Comparison of ENCODE assay signal across 8 cellular contexts in genomic region chr16:9072806-9073341, GRCh38. TPM values are rescaled to one million over a fixed set of nuclear protein-coding genes. Genes with fewer than 3 reads are reported as not detected.
DNase-seq lines count a peak whose midpoint lies in the region; ATAC-seq, FAIRE-seq and TF ChIP-seq lines count a peak whose summit lies in the region.

No MANE protein-coding gene starts in this region.

- H3K9me3 ChIP-seq in SJSA1 (replicated peaks) = peaks cover 3% of the 10 kb centered on the region; the same call in 1 of the 2 replicates
- H3K9me3 ChIP-seq in naive thymus-derived CD4-positive, alpha-beta T cell (ENCODE audit: control insufficient read depth in 2 of 3, low read length in 3 of 3) = no peaks in the 10 kb centered on the region
- no peaks in the 10 kb centered on the region for H3K9me3 ChIP-seq in aorta (ENCODE audit: control insufficient read depth, low read length)

- no peaks in the 10 kb centered on the region for H3K36me3 ChIP-seq in SJSA1
- H3K36me3 ChIP-seq in naive thymus-derived CD4-positive, alpha-beta T cell (ENCODE audit: control insufficient read depth in 2 of 3, insufficient read depth in 3 of 3, low read length in 3 of 3) = no peaks in the 10 kb centered on the region
- H3K36me3 ChIP-seq in aorta (ENCODE audit: control insufficient read depth in 1 of 2, insufficient read depth in 2 of 2, low read length in 1 of 2) = no peaks in the 10 kb centered on the region

- no peak for TF ChIP-seq CTCF in GM12865 (IDR thresholded peaks at IDR 0.05; ENCODE audit: insufficient read depth, low read depth, low read length, missing control alignments)
- TF ChIP-seq CTCF in fibroblast of villous mesenchyme (IDR thresholded peaks at IDR 0.05; ENCODE audit: insufficient read depth, low read depth, low read length) = no peak

- peaks cover 4 to 28% (median 9%) of the 10 kb centered on the region in 7 donors for H3K4me1 Mint-ChIP-seq in naive thymus-derived CD4-positive, alpha-beta T cell

- no peak for FAIRE-seq in urothelium cell line (lab: Jason Lieb, UNC)

- intact Hi-C loops in naive thymus-derived CD4-positive, alpha-beta T cell (cut with micrococcal nuclease) = loop anchor here in 1 of 2 donors (2.0 kb wide), 1 partner anchor 18 kb away; the partner anchor contains the start of gene HAPSTR1
- intact Hi-C loops in aorta (cut with DNase I) = no loop called here

- WGBS in aorta, 2 donors = 49 to 53% methylated on average over 6 of the region's 6 CpGs

- DNase-seq in GM12865 (ENCODE audit: low read depth) (peak; percentile 77), SJSA1 (ENCODE audit: low read depth in 1 of 2, low spot score in 2 of 2) (peak in 1 of 2 experiments; percentile 78), fibroblast of villous mesenchyme (ENCODE audit: low read depth) (peak; percentile 86), aorta (no peak), urothelium cell line (ENCODE audit: low spot score) (no peak), NCI-H345 treated with DMSO at 0.1 percent for 48 hours (lab: John Stamatoyannopoulos, UW; ENCODE audit: unreplicated experiment) (no peak)
- DNase-seq in naive thymus-derived CD4-positive, alpha-beta T cell = no peak

- H3K4me3 ChIP-seq in GM12865 (ENCODE audit: low read depth, low read length) (no peak overlapping the region), SJSA1 (no peak overlapping the region), fibroblast of villous mesenchyme (ENCODE audit: low read depth, low read length) (no peak overlapping the region), aorta (ENCODE audit: low read length in 2 of 2) (no peak overlapping the region)
- H3K4me3 ChIP-seq in naive thymus-derived CD4-positive, alpha-beta T cell (ENCODE audit: low read length) = no peak overlapping the region

- peaks cover 0 to 20% (median 3%) of the 10 kb centered on the region in 5 donors for H3K36me3 Mint-ChIP-seq in naive thymus-derived CD4-positive, alpha-beta T cell

- peaks cover 0 to 16% (median 4%) of the 10 kb centered on the region in 11 donors for H3K9me3 Mint-ChIP-seq in naive thymus-derived CD4-positive, alpha-beta T cell

- H3K4me3 Mint-ChIP-seq in naive thymus-derived CD4-positive, alpha-beta T cell = peak overlapping the region in 1 of 10 donors; percentile 55

- POLR2A ChIA-PET in naive thymus-derived CD4-positive, alpha-beta T cell (lab: Charles Lee) = no interaction called here

- peaks cover 61% of the 10 kb centered on the region for H3K4me1 ChIP-seq in SJSA1 (replicated peaks)
- no peaks in the 10 kb centered on the region for H3K4me1 ChIP-seq in naive thymus-derived CD4-positive, alpha-beta T cell (ENCODE audit: control insufficient read depth in 2 of 2, insufficient read depth in 2 of 2, low read length in 2 of 2)
- H3K4me1 ChIP-seq in aorta (ENCODE audit: control insufficient read depth in 1 of 2, insufficient read depth in 2 of 2, low read length in 2 of 2) = no peaks in the 10 kb centered on the region

- H3K27ac ChIP-seq in SJSA1 = peak overlapping the region; percentile 54
- H3K27ac ChIP-seq in naive thymus-derived CD4-positive, alpha-beta T cell (ENCODE audit: low read depth, low read length) = no peak overlapping the region
- no peak overlapping the region for H3K27ac ChIP-seq in aorta (ENCODE audit: low read depth in 1 of 2, low read length in 2 of 2)

- CTCF ChIA-PET in naive thymus-derived CD4-positive, alpha-beta T cell (lab: Charles Lee) = no interaction called here

- H3K27ac Mint-ChIP-seq in naive thymus-derived CD4-positive, alpha-beta T cell = peak overlapping the region in 1 of 9 donors; percentile 87

- peaks cover 0 to 6% (median 5%) of the 10 kb centered on the region in 5 donors for H3K27me3 Mint-ChIP-seq in naive thymus-derived CD4-positive, alpha-beta T cell

- H3K27me3 ChIP-seq in SJSA1 (replicated peaks) (no peaks in the 10 kb centered on the region), aorta (ENCODE audit: control insufficient read depth in 1 of 2, insufficient read depth in 2 of 2, low read length in 1 of 2) (no peaks in the 10 kb centered on the region)
- H3K27me3 ChIP-seq in naive thymus-derived CD4-positive, alpha-beta T cell (ENCODE audit: control insufficient read depth in 2 of 2, insufficient read depth in 2 of 2, low read length in 2 of 2) = no peaks in the 10 kb centered on the region

- ATAC-seq in HG02678 (IDR thresholded peaks at IDR 0.05; ENCODE audit: unreplicated experiment) (peak; percentile 72), aorta (ENCODE audit: low FRiP score) (no peak)
- no peak for ATAC-seq in naive thymus-derived CD4-positive, alpha-beta T cell

RNA-seq across cellular contexts. Expression of gene HAPSTR1, which starts 18.6 kb away (rescaled TPM):
- total RNA-seq in SJSA1 (2014; rRNA removed; shearing (Covaris generic)) = 72.6 and 91.1 TPM in 2 replicates
- total RNA-seq in fibroblast of villous mesenchyme (86.8 and 87.0 TPM in 2 replicates), aorta (10 to 100 TPM; 65.4 to 67.5 TPM)
- total RNA-seq in naive thymus-derived CD4-positive, alpha-beta T cell = 100 to 1,000 TPM in 2 of 5 experiments, 10 to 100 TPM in 3; 69.6 to 136 (median 87.3) TPM
- 10 to 100 TPM; 11.4 to 17.5 TPM for polyA plus RNA-seq in naive thymus-derived CD4-positive, alpha-beta T cell
- 10 to 100 TPM; 14.0 to 19.2 TPM for polyA plus RNA-seq in aorta

Comparison
In these comparisons a context has a peak if more than half of its experiments do, and no peak if none do; other contexts are left out.
1. DNase-seq: peak in GM12865 (single experiment) and fibroblast of villous mesenchyme (single experiment); none in naive thymus-derived CD4-positive, alpha-beta T cell (0 of 9), aorta (0 of 2), urothelium cell line (single experiment) and NCI-H345 treated with DMSO at 0.1 percent for 48 hours (single experiment).